Comparison of ENCODE assay signal across 8 cellular contexts in the genomic region with DNA sequence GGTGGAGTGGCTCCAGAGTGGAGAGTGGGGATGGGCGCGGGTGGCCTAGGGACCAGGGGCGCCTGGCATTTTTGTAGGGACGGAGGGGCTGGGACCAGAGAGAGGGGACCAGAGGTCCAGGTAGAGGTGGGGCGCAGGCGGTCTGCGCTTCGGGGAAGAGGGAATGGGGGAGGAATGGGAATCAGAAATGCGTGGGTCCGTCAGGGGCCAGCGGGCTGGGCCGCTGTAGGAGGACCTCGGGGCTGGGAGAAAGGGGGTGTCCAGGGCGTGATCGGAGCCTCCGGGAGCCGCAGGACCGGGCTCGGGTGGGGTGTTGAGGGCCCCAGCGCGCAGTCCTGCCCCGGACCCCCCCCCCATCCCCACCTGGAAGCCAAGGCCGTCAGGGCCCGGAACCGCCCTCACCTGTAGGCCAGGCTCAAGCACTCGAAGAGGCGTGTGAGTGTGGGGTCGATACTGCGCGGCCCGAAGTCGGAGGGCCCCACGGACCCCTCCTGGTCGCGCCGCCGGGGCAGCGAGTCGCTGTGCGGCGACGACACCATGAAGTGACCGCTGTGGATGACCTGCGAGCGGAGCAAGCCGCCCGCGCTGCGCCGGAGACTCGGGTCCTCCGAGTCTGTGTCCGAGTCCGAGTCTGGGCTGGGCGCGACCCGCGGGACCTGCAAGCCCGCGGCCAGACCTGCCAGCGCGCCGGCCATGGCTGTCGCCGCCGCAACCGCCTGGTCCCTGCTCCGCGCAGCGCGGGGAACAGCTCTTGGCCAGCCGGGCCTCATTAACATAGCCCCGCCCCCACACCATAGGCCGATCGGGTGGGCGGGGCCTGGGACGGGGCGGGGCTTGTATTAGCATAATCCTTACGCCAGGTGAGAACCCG. TPM values are rescaled to one million over a fixed set of nuclear protein-coding genes. Genes with fewer than 3 reads are reported as not detected.
A peak's percentile ranks its signal among the peaks of the same experiment; 100 is the strongest.
DNase-seq lines count a peak whose midpoint lies in the region; ATAC-seq and TF ChIP-seq lines count a peak whose summit lies in the region.

TSS of gene MLXIPL (minus strand) at position 725 of the 871 bp plus-strand sequence. CDS start at position 695, 30 bp downstream.

- no peaks in the 10 kb centered on the region for H3K9me3 ChIP-seq in smooth muscle cell (replicated peaks; ENCODE audit: low read depth)

- peak within 1 kb of the TSS; percentile 75 for H2AFZ ChIP-seq in smooth muscle cell (ENCODE audit: low read depth)

- no peak for ATAC-seq in GM19463 (IDR thresholded peaks at IDR 0.05; ENCODE audit: unreplicated experiment)

- no peaks in the 10 kb centered on the region for H4K20me1 ChIP-seq in smooth muscle cell (ENCODE audit: low read depth)

- H3K4me3 ChIP-seq in smooth muscle cell = peak within 1 kb of the TSS; percentile 57

- no peak within 1 kb of the TSS for H3K9ac ChIP-seq in smooth muscle cell (ENCODE audit: low read depth)

- peak within 1 kb of the TSS; percentile 93 for H3K4me2 ChIP-seq in smooth muscle cell

- H3F3A ChIP-seq in smooth muscle cell (ENCODE audit: low read depth) = no peaks in the 10 kb centered on the region

- TF ChIP-seq CTCF in smooth muscle cell (IDR thresholded peaks at IDR 0.05; ENCODE audit: borderline replicate concordance, insufficient read depth, poor library complexity, severe bottlenecking) = no peak

- peaks cover 11% of the 10 kb centered on the region for H3K4me1 ChIP-seq in smooth muscle cell (ENCODE audit: low read depth)

- peaks cover 79% of the 10 kb centered on the region for H3K27me3 ChIP-seq in smooth muscle cell (ENCODE audit: low read depth)

- peak; percentile 96 for DNase-seq in DMS 273 (lab: John Stamatoyannopoulos, UW; ENCODE audit: unreplicated experiment)
- peak; percentile 83 for DNase-seq in NCI-H1436 (lab: John Stamatoyannopoulos, UW)
- DNase-seq in activated CD4-positive, alpha-beta T cell treated with anti-CD3 and anti-CD28 coated beads for 1 hour = peak; percentile 14
- peak; percentile 87 for DNase-seq in cerebellar cortex (ENCODE audit: low spot score)
- peak; percentile 93 for DNase-seq in islet precursor cell
- DNase-seq in smooth muscle cell (lab: John Stamatoyannopoulos, UW; ENCODE audit: unreplicated experiment) = peak; percentile 14
- no peak for DNase-seq in hippocampal formation (lab: John Stamatoyannopoulos, UW)

- no peaks in the 10 kb centered on the region for H3K79me2 ChIP-seq in smooth muscle cell (ENCODE audit: low read depth)

- no peak within 1 kb of the TSS for H3K27ac ChIP-seq in smooth muscle cell (ENCODE audit: low read depth)

- WGBS in smooth muscle cell (ENCODE audit: low lambda C conversion rate) = 1% methylated on average over 50 of the region's 80 CpGs

- H3K36me3 ChIP-seq in smooth muscle cell (ENCODE audit: low read depth) = no peaks in the 10 kb centered on the region

RNA-seq across cellular contexts. Expression of gene MLXIPL, which starts in this region (rescaled TPM):
- not detected in 2 replicates for total RNA-seq in smooth muscle cell
- 0.32 TPM in 1 of 2 replicates, not detected in the other for polyA plus RNA-seq in smooth muscle cell

Comparison
In these comparisons a context has a peak if more than half of its experiments do, and no peak if none do; other contexts are left out.
1. Peak in DNase-seq, H3K4me3 ChIP-seq and H3K4me2 ChIP-seq in smooth muscle cell; RNA of the gene not detected or under 1 TPM.
2. DNase-seq: peak in DMS 273 (single experiment), NCI-H1436 (single experiment), activated CD4-positive, alpha-beta T cell treated with anti-CD3 and anti-CD28 coated beads for 1 hour (single experiment), cerebellar cortex (single experiment) and islet precursor cell (single experiment); none in hippocampal formation (0 of 2).